8 cellular contexts compared by ENCODE assay signal in the genomic region with DNA sequence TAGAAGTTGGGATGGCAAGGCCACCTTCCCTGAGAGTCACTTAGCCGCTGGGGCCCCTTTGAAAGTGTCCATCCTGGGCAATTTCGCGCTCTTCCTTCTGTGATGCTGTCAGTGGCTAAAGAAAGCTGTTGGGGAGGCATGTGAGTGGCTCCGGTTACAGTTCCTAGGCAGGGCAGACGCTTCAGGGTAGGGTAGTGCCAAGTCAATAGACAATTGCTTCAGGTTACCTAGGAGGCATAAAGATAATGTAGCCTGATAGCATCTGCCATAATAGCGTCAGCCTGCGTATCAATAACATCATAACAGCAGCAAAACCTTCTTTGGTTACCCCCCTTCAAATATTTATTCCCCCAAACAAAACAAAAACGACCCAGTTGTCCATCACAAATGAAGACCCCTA. TPM values are rescaled to one million over a fixed set of nuclear protein-coding genes. Genes with fewer than 3 reads are reported as not detected.
DNase-seq lines count a peak whose midpoint lies in the region; ATAC-seq and TF ChIP-seq lines count a peak whose summit lies in the region.
"Had no signal": no experiment of that assay in that cellular context is flagged by ENCODE, and none has a peak within 500 bp of the region (broad histone marks: within the 10 kb centered on the region; RNA-seq: fewer than 3 reads in every experiment).

A gene (minus strand): TSS at position 101 of the 400 bp plus-strand sequence. CDS start 234 bp downstream, outside the sequence.

- H3K27me3 Mint-ChIP-seq in activated CD8-positive, alpha-beta T cell treated with anti-CD3 and anti-CD28 coated beads, Interleukin-2, amount 10 ng/mL, durations not matched to agents 7 days and 5 days (ENCODE audit: low read depth) = peaks cover 3% of the 10 kb centered on the region

- H3K9me3 Mint-ChIP-seq in activated CD8-positive, alpha-beta T cell treated with anti-CD3 and anti-CD28 coated beads, Interleukin-2, amount 10 ng/mL, durations not matched to agents 7 days and 5 days (ENCODE audit: insufficient read depth) = no peaks in the 10 kb centered on the region

- no peak within 1 kb of the TSS for H2AK5ac ChIP-seq in IMR-90 (ENCODE audit: low read depth, low read length)

- no peaks in the 10 kb centered on the region for H3K27me3 ChIP-seq in IMR-90 (ENCODE audit: control insufficient read depth, insufficient read depth, low read length)
- H3K27me3 ChIP-seq in stomach = no peaks in the 10 kb centered on the region

- DNase-seq in IMR-90 = no peak
- no peak for DNase-seq in activated CD8-positive, alpha-beta T cell treated with anti-CD3 and anti-CD28 coated beads, Interleukin-2, amount 10 ng/mL, durations not matched to agents 7 days and 5 days
- DNase-seq in left lobe of liver (ENCODE audit: low spot score) = no peak
- no peak for DNase-seq in stomach
- DNase-seq in epidermal melanocyte (ENCODE audit: insufficient read length, low spot score) = no peak
- no peak for DNase-seq in NCI-H1105 treated with DMSO at 0.1 percent for 48 hours (lab: John Stamatoyannopoulos, UW)
- DNase-seq: posterior cingulate gyrus had no signal

- no peak within 1 kb of the TSS for H2BK120ac ChIP-seq in IMR-90 (ENCODE audit: low read depth, low read length)

- no peak for ATAC-seq in IMR-90 (ENCODE audit: low read depth)
- no peak for ATAC-seq in activated CD8-positive, alpha-beta T cell treated with anti-CD3 and anti-CD28 coated beads, Interleukin-2, amount 10 ng/mL, durations not matched to agents 7 days and 5 days
- ATAC-seq in left lobe of liver = no peak
- ATAC-seq in GM21381 (IDR thresholded peaks at IDR 0.05; ENCODE audit: unreplicated experiment) = no peak

- H3K27ac ChIP-seq in IMR-90 (ENCODE audit: insufficient read depth, low read length) = no peak within 1 kb of the TSS
- H3K27ac ChIP-seq in stomach = peak within 1 kb of the TSS in 2 of 5 donors; percentile 20 to 48

- no peak for TF ChIP-seq RAD21 in IMR-90 (IDR thresholded peaks at IDR 0.05; ENCODE audit: low read length)

- no peak within 1 kb of the TSS; the same call in 1 of the 2 replicates for H2BK20ac ChIP-seq in IMR-90 (ENCODE audit: low read depth, low read length)

- in situ Hi-C loops in IMR-90 (cut with MboI; ENCODE audit: low sequenced_read_pairs) = no loop called here

- H3K4me3 ChIP-seq in IMR-90 (ENCODE audit: insufficient read depth, low read depth, low read length) (no peak within 1 kb of the TSS), stomach (no peak within 1 kb of the TSS)

- no TSS peak for BruUV-seq in IMR-90 (replicated peaks; lab: Mats Ljungman, UMichigan)

- H3K4me1 ChIP-seq in IMR-90 (ENCODE audit: control insufficient read depth, insufficient read depth, low read length) = peaks cover 9% of the 10 kb centered on the region
- peaks cover 0 to 18% (median 3%) of the 10 kb centered on the region in 4 donors for H3K4me1 ChIP-seq in stomach

- no peak within 1 kb of the TSS for H2AK9ac ChIP-seq in IMR-90 (replicated peaks; ENCODE audit: low read depth, low read length, poor library complexity)

- H3K27ac Mint-ChIP-seq in activated CD8-positive, alpha-beta T cell treated with anti-CD3 and anti-CD28 coated beads, Interleukin-2, amount 10 ng/mL, durations not matched to agents 7 days and 5 days = no peak within 1 kb of the TSS

- TF ChIP-seq CTCF in IMR-90 (conservative IDR thresholded peaks at IDR 0.05; ENCODE audit: low read depth, low read length) = no peak
- TF ChIP-seq CTCF in stomach (IDR thresholded peaks at IDR 0.05) = no peak

- H3K9me1 ChIP-seq in IMR-90 (ENCODE audit: insufficient read depth, low read length) = peaks cover 6% of the 10 kb centered on the region

- no peak within 1 kb of the TSS for H3K14ac ChIP-seq in IMR-90 (replicated peaks; ENCODE audit: low read depth, low read length)

- H3K79me1 ChIP-seq in IMR-90 (ENCODE audit: low read depth in 1 of 2, low read length in 2 of 2) = no peaks in the 10 kb centered on the region

- H3K36me3 ChIP-seq in IMR-90 (ENCODE audit: control insufficient read depth, insufficient read depth, low read length) (no peaks in the 10 kb centered on the region), stomach (no peaks in the 10 kb centered on the region)

- no peaks in the 10 kb centered on the region; the same call in 1 of the 2 replicates for H4K20me1 ChIP-seq in IMR-90 (ENCODE audit: insufficient read depth, low read length)

- dilution Hi-C loops in IMR-90 (cut with HindIII; ENCODE audit: low sequenced_read_pairs, unreplicated experiment) = no loop called here

- H3K4me2 ChIP-seq in IMR-90 (ENCODE audit: low read depth, low read length) = no peak within 1 kb of the TSS

- H3K36me3 Mint-ChIP-seq in activated CD8-positive, alpha-beta T cell treated with anti-CD3 and anti-CD28 coated beads, Interleukin-2, amount 10 ng/mL, durations not matched to agents 7 days and 5 days (ENCODE audit: low read depth) = no peaks in the 10 kb centered on the region

- H3K4me1 Mint-ChIP-seq in activated CD8-positive, alpha-beta T cell treated with anti-CD3 and anti-CD28 coated beads, Interleukin-2, amount 10 ng/mL, durations not matched to agents 7 days and 5 days (ENCODE audit: low read depth) = no peaks in the 10 kb centered on the region

- H4K8ac ChIP-seq in IMR-90 (ENCODE audit: low read depth in 2 of 2, low read length in 2 of 2) = no peak within 1 kb of the TSS

- H2AFZ ChIP-seq in IMR-90 (replicated peaks; ENCODE audit: low read length, poor library complexity) = no peak within 1 kb of the TSS

- H3K4me3 Mint-ChIP-seq in activated CD8-positive, alpha-beta T cell treated with anti-CD3 and anti-CD28 coated beads, Interleukin-2, amount 10 ng/mL, durations not matched to agents 7 days and 5 days = no peak within 1 kb of the TSS

- POLR2A ChIA-PET in IMR-90 (lab: Charles Lee; ENCODE audit: unreplicated experiment) = no interaction called here
- POLR2A ChIA-PET in activated CD8-positive, alpha-beta T cell treated with anti-CD3 and anti-CD28 coated beads, Interleukin-2, amount 10 ng/mL, durations not matched to agents 7 days and 5 days (lab: Charles Lee) = no interaction called here

- H3K4ac ChIP-seq in IMR-90 (ENCODE audit: low read depth, low read length) = no peak within 1 kb of the TSS

- H4K91ac ChIP-seq in IMR-90 (ENCODE audit: insufficient read depth, low read depth, low read length) = peak within 1 kb of the TSS; percentile 10; the same call in 1 of the 2 replicates

- no peak within 1 kb of the TSS for H3K23ac ChIP-seq in IMR-90 (ENCODE audit: low read depth, low read length)

- intact Hi-C loops in IMR-90 (cut with micrococcal nuclease) (no loop called here), stomach (cut with DNase I; ENCODE audit: low total_unique reads) (no loop called here)

- H3K9me3 ChIP-seq in IMR-90 (ENCODE audit: control insufficient read depth, insufficient read depth, low read length) (no peaks in the 10 kb centered on the region), stomach (no peaks in the 10 kb centered on the region)

- H3K9ac ChIP-seq in IMR-90 (ENCODE audit: low read depth, low read length) = no peak within 1 kb of the TSS

- TF ChIP-seq POLR2A in IMR-90 (IDR thresholded peaks at IDR 0.05; ENCODE audit: low read depth, low read length) (no peak), stomach (IDR thresholded peaks at IDR 0.05) (no peak)

- H4K5ac ChIP-seq in IMR-90 (ENCODE audit: low read depth, low read length) = no peak within 1 kb of the TSS

- TF ChIP-seq EP300 in stomach (IDR thresholded peaks at IDR 0.05) = no peak

- H3K56ac ChIP-seq in IMR-90 (ENCODE audit: extremely low read depth, insufficient read depth, low read length) = no peak within 1 kb of the TSS

- CTCF ChIA-PET in IMR-90 (lab: Yijun Ruan, JAX) = no interaction called here
- CTCF ChIA-PET in activated CD8-positive, alpha-beta T cell treated with anti-CD3 and anti-CD28 coated beads, Interleukin-2, amount 10 ng/mL, durations not matched to agents 7 days and 5 days (lab: Charles Lee) = no interaction called here

- H2BK5ac ChIP-seq in IMR-90 (ENCODE audit: low read depth, low read length, poor library complexity, severe bottlenecking) = no peak within 1 kb of the TSS

- 0 out of 3 replicates have a peak within 1 kb of the TSS, but pooled peaks have one; percentile 11 for H2BK15ac ChIP-seq in IMR-90 (ENCODE audit: low read depth, low read length)

- no peak within 1 kb of the TSS for H3K18ac ChIP-seq in IMR-90 (ENCODE audit: low read depth, low read length)

- WGBS in IMR-90 (ENCODE audit: extremely low coverage in 2 of 2, insufficient read length in 1 of 2), 2 experiments = no CpG with 5 or more reads among the region's 8 CpGs
- WGBS in stomach, 5 donors = 87 to 91% (median 89%) methylated on average over 7 to 8 of the region's 8 CpGs

TF ChIP-seq in IMR-90, 13 proteins besides CTCF, POLR2A, EP300 and RAD21:
- TF ChIP-seq FOS (IDR thresholded peaks at IDR 0.05; ENCODE audit: low read depth, low read length) = no peak

RNA-seq across cellular contexts. Expression of the gene that starts here (rescaled TPM):
- 27.1 and 46.4 TPM in 2 replicates for total RNA-seq in IMR-90 (2012; rRNA removed)
- 19.1 and 26.4 TPM in 2 replicates for polyA plus RNA-seq in IMR-90 (2012; rRNA removed)
- 3.5 and 6.9 TPM in 2 replicates for polyA plus RNA-seq in IMR-90 (2012; cell fraction: cytosol; rRNA removed)
- polyA plus RNA-seq in IMR-90 (2012; cell fraction: nucleus; rRNA removed; ENCODE audit: low replicate concordance) = 3.2 and 19.8 TPM in 2 replicates
- 100 to 1,000 TPM; 130 to 135 TPM for total RNA-seq in activated CD8-positive, alpha-beta T cell treated with anti-CD3 and anti-CD28 coated beads, Interleukin-2, amount 10 ng/mL, durations not matched to agents 7 days and 5 days
- 67.2 TPM for total RNA-seq in left lobe of liver
- 100 to 1,000 TPM in 3 of 5 donors, 10 to 100 TPM in 2; 18.7 to 397 (median 205) TPM for total RNA-seq in stomach
- polyA plus RNA-seq in stomach = 100 to 1,000 TPM in 2 of 3 donors, 10 to 100 TPM in 1; 31.4 to 162 (median 158) TPM
